ENCODE assay signal across 8 cellular contexts in genomic region chr11:81658722-81659121, GRCh38.
A peak's percentile ranks its signal among the peaks of the same experiment; 100 is the strongest.
DNase-seq lines count a peak whose midpoint lies in the region; FAIRE-seq and TF ChIP-seq lines count a peak whose summit lies in the region.

No MANE protein-coding gene starts in this region.

- no peak overlapping the region for H3K4me3 ChIP-seq in GM06990 (replicated peaks; ENCODE audit: low read depth, low read length)
- H3K4me3 ChIP-seq in bronchial epithelial cell (ENCODE audit: low read depth, low read length): no peak overlapping the region

- no peak for FAIRE-seq in bronchial epithelial cell (lab: Jason Lieb, UNC)

- H3K27me3 ChIP-seq in GM06990 (replicated peaks; ENCODE audit: control insufficient read depth, insufficient read depth, low read length) (no peaks in the 10 kb centered on the region), bronchial epithelial cell (ENCODE audit: control insufficient read depth, insufficient read depth, low read length) (no peaks in the 10 kb centered on the region)

- TF ChIP-seq CTCF in GM06990 (IDR thresholded peaks at IDR 0.05; ENCODE audit: insufficient read depth, low read length, poor library complexity, severe bottlenecking) (peak; percentile 70), GM20000 (IDR thresholded peaks at IDR 0.05; ENCODE audit: extremely low read depth, missing control alignments) (peak; percentile 39), bronchial epithelial cell (IDR thresholded peaks at IDR 0.05; ENCODE audit: insufficient read depth, low read length, severe bottlenecking) (peak; percentile 63)

- H3K36me3 ChIP-seq in GM06990 (ENCODE audit: control insufficient read depth, insufficient read depth, low read length) (no peaks in the 10 kb centered on the region), bronchial epithelial cell (ENCODE audit: control insufficient read depth, insufficient read depth, low read length) (no peaks in the 10 kb centered on the region)

- DNase-seq in GM06990 (ENCODE audit: extremely low read depth, insufficient read length) (no peak), GM20000 (ENCODE audit: low spot score) (peak; percentile 14), HuH-7 (ENCODE audit: low spot score) (peak; percentile 0), bronchial epithelial cell (ENCODE audit: low read depth) (peak; percentile 44), retina (no peak), kidney glomerular epithelial cell (lab: John Stamatoyannopoulos, UW) (no peak), ecto neural progenitor cell (ENCODE audit: low spot score) (no peak)
- no peak for DNase-seq in stimulated activated naive CD4-positive, alpha-beta T cell treated with Interleukin-2 at 50 U/mL for 16 hours (lab: John Stamatoyannopoulos, UW)

Comparison
In these comparisons a context has a peak if more than half of its experiments do, and no peak if none do; other contexts are left out.
1. DNase-seq: peak in GM20000 (single experiment), HuH-7 (single experiment) and bronchial epithelial cell (single experiment); none in GM06990 (single experiment), retina (single experiment), kidney glomerular epithelial cell (single experiment), ecto neural progenitor cell (single experiment) and stimulated activated naive CD4-positive, alpha-beta T cell treated with Interleukin-2 at 50 U/mL for 16 hours (single experiment).
2. Peak in every context shown above with its lines, with median percentiles within 50 percentile points of each other: CTCF ChIP-seq.